ENCODE assay signal across 1 cellular context in genomic region chr16:67874147-67874771, GRCh38.
A peak's percentile ranks its signal among the peaks of the same experiment; 100 is the strongest.
TF ChIP-seq lines count a peak whose summit lies in the region.

No MANE protein-coding gene starts in this region.

TF ChIP-seq in HepG2, 621 proteins besides CTCF, POLR2A, EP300 and RAD21:
- TF ChIP-seq ZNF414 (CRISPR knock-in tag; IDR thresholded peaks at IDR 0.05), result 0 out of 2 replicates have a peak, but pooled peaks have one; percentile 62
- TF ChIP-seq ZNF740 (CRISPR knock-in tag; IDR thresholded peaks at IDR 0.05), result no peak
- 0 out of 2 replicates have a peak, but pooled peaks have one; percentile 80 for TF ChIP-seq FOXO4 (CRISPR knock-in tag; conservative IDR thresholded peaks at IDR 0.05)
